8 cellular contexts compared by ENCODE assay signal in the genomic region with DNA sequence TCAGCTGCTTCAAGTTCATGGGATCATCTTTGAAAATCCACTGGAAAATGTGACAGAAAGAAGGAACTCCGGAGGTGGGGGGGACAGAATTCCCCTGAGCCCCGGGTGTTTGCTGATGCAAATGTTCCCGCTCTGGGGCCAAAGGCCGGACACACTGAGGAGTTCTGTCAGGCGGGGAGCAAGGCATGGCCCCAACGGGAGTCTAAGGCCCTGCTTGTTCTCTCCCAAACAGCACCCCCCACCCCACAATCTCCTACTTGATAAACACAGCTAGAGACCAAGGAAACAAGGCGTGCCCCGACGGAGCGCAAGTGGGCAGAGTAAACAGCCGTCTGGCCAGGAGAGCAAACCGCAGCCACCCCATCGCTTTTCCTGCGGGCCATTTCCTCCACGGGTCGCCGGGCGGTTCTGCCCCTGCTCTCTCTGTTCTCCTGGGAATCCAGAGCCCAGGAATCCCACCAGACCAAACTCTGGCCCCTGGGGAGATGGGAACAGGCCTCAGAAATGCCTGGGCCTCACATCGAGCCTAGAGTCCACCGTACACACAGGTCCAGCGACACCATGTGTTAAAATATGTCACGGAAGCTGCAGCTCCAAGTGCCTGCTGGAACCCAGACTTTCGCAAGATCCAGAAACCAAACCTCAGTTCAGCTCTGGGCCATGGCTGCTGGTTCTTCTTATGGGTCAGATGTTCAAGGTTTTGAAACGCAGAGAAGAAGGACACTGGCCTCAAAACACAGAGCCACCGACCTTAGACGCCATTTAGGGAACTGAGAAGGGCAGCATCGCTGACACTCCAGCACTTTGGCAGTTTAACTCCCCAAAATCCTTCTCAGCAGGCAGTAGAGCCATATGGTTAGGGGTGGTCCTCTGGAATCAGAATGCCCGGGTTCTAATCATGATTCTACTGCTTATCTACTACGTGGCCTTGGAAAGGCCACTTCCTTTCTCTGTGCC.
A peak's percentile ranks its signal among the peaks of the same experiment; 100 is the strongest.
DNase-seq lines count a peak whose midpoint lies in the region; ATAC-seq and TF ChIP-seq lines count a peak whose summit lies in the region.

No MANE protein-coding gene starts in this region.

- CTCF ChIA-PET in activated CD8-positive, alpha-beta memory T cell treated with anti-CD3 and anti-CD28 coated beads, Interleukin-2, amount 10 ng/mL, durations not matched to agents 7 days and 5 days (lab: Charles Lee): interaction anchor here (1.1 to 3.0 kb wide), 6 partner anchors 13 to 182 kb away, joined by 3 to 10 read pairs (median 3); no protein-coding TSS in a partner anchor

- no peaks in the 10 kb centered on the region for H3K9me3 Mint-ChIP-seq in activated CD8-positive, alpha-beta memory T cell treated with anti-CD3 and anti-CD28 coated beads, Interleukin-2, amount 10 ng/mL, durations not matched to agents 7 days and 5 days (ENCODE audit: low read depth)

- no peaks in the 10 kb centered on the region for H3K27me3 Mint-ChIP-seq in activated CD8-positive, alpha-beta memory T cell treated with anti-CD3 and anti-CD28 coated beads, Interleukin-2, amount 10 ng/mL, durations not matched to agents 7 days and 5 days

- no peak overlapping the region for H3K4me3 Mint-ChIP-seq in activated CD8-positive, alpha-beta memory T cell treated with anti-CD3 and anti-CD28 coated beads, Interleukin-2, amount 10 ng/mL, durations not matched to agents 7 days and 5 days

- TF ChIP-seq CTCF in choroid plexus epithelial cell (conservative IDR thresholded peaks at IDR 0.05; ENCODE audit: low read depth, low read length) (peak; percentile 40), vagina (IDR thresholded peaks at IDR 0.05) (no peak)

- H3K36me3 ChIP-seq in mesodermal cell (ENCODE audit: control insufficient read depth, insufficient read depth, low read length) (peaks cover 39% of the 10 kb centered on the region), vagina (no peaks in the 10 kb centered on the region)

- no peak for DNase-seq in activated CD8-positive, alpha-beta memory T cell treated with anti-CD3 and anti-CD28 coated beads, Interleukin-2, amount 10 ng/mL, durations not matched to agents 7 days and 5 days
- no peak for DNase-seq in activated CD8-positive, alpha-beta memory T cell treated with anti-CD3 and anti-CD28 coated beads, Interleukin-2, amount 50 U/mL, for 48 hours
- peak; percentile 82 for DNase-seq in choroid plexus epithelial cell (ENCODE audit: low read depth)
- DNase-seq in vagina (ENCODE audit: extremely low spot score in 2 of 2): no peak
- no peak for DNase-seq in activated T-cell treated with anti-CD3 and anti-CD28 coated beads for 4 hours
- no peak for DNase-seq in activated T-cell treated with anti-CD3 and anti-CD28 coated beads, Interleukin-2, amount 50 U/mL, for 1 hour

- H3K4me3 ChIP-seq in choroid plexus epithelial cell (ENCODE audit: low read depth, low read length) (no peak overlapping the region), mesodermal cell (ENCODE audit: extremely low read depth, insufficient read depth, low read length, poor library complexity, severe bottlenecking) (no peak overlapping the region), vagina (no peak overlapping the region)

- H3K36me3 Mint-ChIP-seq in activated CD8-positive, alpha-beta memory T cell treated with anti-CD3 and anti-CD28 coated beads, Interleukin-2, amount 10 ng/mL, durations not matched to agents 7 days and 5 days: peaks cover 65% of the 10 kb centered on the region

- peaks cover 14% of the 10 kb centered on the region for H3K4me1 ChIP-seq in mesodermal cell (ENCODE audit: control insufficient read depth, insufficient read depth, low read length, poor library complexity, severe bottlenecking)
- peaks cover 28% of the 10 kb centered on the region for H3K4me1 ChIP-seq in vagina

- no peaks in the 10 kb centered on the region for H3K27me3 ChIP-seq in vagina

- H3K27ac Mint-ChIP-seq in activated CD8-positive, alpha-beta memory T cell treated with anti-CD3 and anti-CD28 coated beads, Interleukin-2, amount 10 ng/mL, durations not matched to agents 7 days and 5 days: peak overlapping the region; percentile 80

- no peak for TF ChIP-seq POLR2A in vagina (IDR thresholded peaks at IDR 0.05)

- H3K27ac ChIP-seq in mesodermal cell (ENCODE audit: low read depth, low read length, severe bottlenecking) (peak overlapping the region; percentile 45), vagina (peak overlapping the region; percentile 57)

- intact Hi-C loops in vagina (cut with DNase I): no loop called here

- H3K9me3 ChIP-seq in mesodermal cell (ENCODE audit: control insufficient read depth, low read length): no peaks in the 10 kb centered on the region
- no peaks in the 10 kb centered on the region for H3K9me3 ChIP-seq in vagina

- 89 to 94% methylated on average over 22 to 29 of the region's 29 CpGs for WGBS in mesodermal cell (ENCODE audit: insufficient coverage in 2 of 2), 2 experiments

- H3K4me1 Mint-ChIP-seq in activated CD8-positive, alpha-beta memory T cell treated with anti-CD3 and anti-CD28 coated beads, Interleukin-2, amount 10 ng/mL, durations not matched to agents 7 days and 5 days: peaks cover 75% of the 10 kb centered on the region

- ATAC-seq in activated CD8-positive, alpha-beta memory T cell treated with anti-CD3 and anti-CD28 coated beads, Interleukin-2, amount 10 ng/mL, durations not matched to agents 7 days and 5 days: no peak
- no peak for ATAC-seq in GM18909 (IDR thresholded peaks at IDR 0.05; ENCODE audit: poor library complexity, unreplicated experiment)
